In genomic region chr20:25179439-25180089, GRCh38 we compare ENCODE assay signal across 20 cellular contexts. TPM values are rescaled to one million over a fixed set of nuclear protein-coding genes. Genes with fewer than 3 reads are reported as not detected.
DNase-seq lines count a peak whose midpoint lies in the region; TF ChIP-seq lines count a peak whose summit lies in the region.
"Had no signal": no experiment of that assay in that cellular context is flagged by ENCODE, and none has a peak within 500 bp of the region (broad histone marks: within the 10 kb centered on the region; RNA-seq: fewer than 3 reads in every experiment).

No MANE protein-coding gene starts in this region.

- H3K18ac ChIP-seq in mesenchymal stem cell (ENCODE audit: low read depth in 1 of 2, low read length in 2 of 2): no peak overlapping the region

- H3K9me3 ChIP-seq in breast epithelium: no peaks in the 10 kb centered on the region
- peaks cover 7% of the 10 kb centered on the region for H3K9me3 ChIP-seq in mesenchymal stem cell (ENCODE audit: control insufficient read depth, low read length)
- H3K9me3 ChIP-seq: lower lobe of right lung, suprapubic skin had no signal

- DNase-seq in HFFc6 (no peak), breast epithelium (ENCODE audit: low spot score in 2 of 2) (no peak), mesenchymal stem cell (no peak), NCI-H345 treated with DMSO at 0.1 percent for 48 hours (lab: John Stamatoyannopoulos, UW; ENCODE audit: unreplicated experiment) (no peak), GM13976 (ENCODE audit: low spot score) (no peak), ecto neural progenitor cell (ENCODE audit: low spot score) (no peak)
- DNase-seq in activated T-helper 1 cell treated with anti-CD3 and anti-CD28 coated beads, Interleukin-12 subunit alpha, Interleukin-12 subunit beta, Interleukin-2, Interleukin-4 antibody, amounts not matched to agents 30 ng/mL and 10 ng/mL and 1 ng/mL, durations not matched to agents 14 hours and 24 hours and 36 hours (ENCODE audit: low spot score): no peak
- DNase-seq: NCI-H1436; NCI-H2081 treated with DMSO at 0.1 percent for 48 hours; stimulated activated naive B cell treated with anti-CD40 and anti-IgM and Interleukin-4, amounts not matched to agents 10 μg/mL and 1 μg/mL and 100 μg/mL, for 72 hours; T-helper 9 cell had no signal

- H3K27ac Mint-ChIP-seq in HFFc6: peak overlapping the region; percentile 67; the same call in 1 of the 2 replicates
- H3K27ac Mint-ChIP-seq in activated T-helper 1 cell treated with anti-CD3 and anti-CD28 coated beads, Interleukin-12 subunit alpha, Interleukin-12 subunit beta, Interleukin-2, Interleukin-4 antibody, amounts not matched to agents 30 ng/mL and 10 ng/mL and 1 ng/mL, durations not matched to agents 14 hours and 24 hours and 36 hours: no peak overlapping the region
- H3K27ac Mint-ChIP-seq: activated naive CD4-positive, alpha-beta T cell treated with anti-CD3 and anti-CD28 coated beads, Interleukin-2, amount 50 U/mL, for 72 hours; activated T-helper 2 cell treated with anti-CD3 and anti-CD28 coated beads, Interferon-gamma antibody, Interleukin-2, Interleukin-4, amounts not matched to agents 10 μg/mL and 5 μg/mL and 100 μg/mL, durations not matched to agents 14 hours and 24 hours and 36 hours; effector memory CD8-positive, alpha-beta T cell; stimulated activated naive B cell treated with anti-CD40 and anti-IgM and Interleukin-4, amounts not matched to agents 10 μg/mL and 1 μg/mL and 100 μg/mL, for 72 hours had no signal

- H2BK5ac ChIP-seq in mesenchymal stem cell (ENCODE audit: low read depth, low read length, poor library complexity, severe bottlenecking): no peak overlapping the region

- H2AFZ ChIP-seq in mesenchymal stem cell (ENCODE audit: low read depth, low read length): no peak overlapping the region

- no peak overlapping the region for H3K4ac ChIP-seq in mesenchymal stem cell (ENCODE audit: low read depth in 1 of 2, low read length in 2 of 2)

- H3K4me1 ChIP-seq in breast epithelium (peaks cover 0 to 21% of the 10 kb centered on the region in 2 donors), mesenchymal stem cell (ENCODE audit: control insufficient read depth, insufficient read depth, low read depth, low read length) (peaks cover 11% of the 10 kb centered on the region)

- 77% methylated on average over 12 of the region's 15 CpGs for WGBS in mesenchymal stem cell

- H3K79me1 ChIP-seq in mesenchymal stem cell (replicated peaks; ENCODE audit: low read length, poor library complexity, severe bottlenecking): no peaks in the 10 kb centered on the region

- in situ Hi-C loops in GM13976 (cut with MboI; ENCODE audit: low sequenced_read_pairs, unreplicated experiment): loop anchor here (10.0 to 25.0 kb wide), 3 partner anchors 105 to 208 kb away; partner anchors contain the start of genes ABHD12 and APMAP

- no peak for TF ChIP-seq POLR2A in breast epithelium (IDR thresholded peaks at IDR 0.05)

- H3K14ac ChIP-seq in mesenchymal stem cell (ENCODE audit: low read length in 2 of 2): no peak overlapping the region

- H4K8ac ChIP-seq in mesenchymal stem cell (ENCODE audit: low read length): no peak overlapping the region

- no peaks in the 10 kb centered on the region for H3K27me3 ChIP-seq in breast epithelium
- peaks cover 0 to 3% of the 10 kb centered on the region in 2 experiments for H3K27me3 ChIP-seq in mesenchymal stem cell (ENCODE audit: control insufficient read depth in 1 of 2, insufficient read depth in 1 of 2, low read length in 2 of 2)
- H3K27me3 ChIP-seq: suprapubic skin had no signal

- no peak overlapping the region for H2BK120ac ChIP-seq in mesenchymal stem cell (ENCODE audit: low read depth, low read length)

- peaks cover 29% of the 10 kb centered on the region for H3K27me3 Mint-ChIP-seq in HFFc6 (ENCODE audit: insufficient read depth)
- H3K27me3 Mint-ChIP-seq in activated T-helper 1 cell treated with anti-CD3 and anti-CD28 coated beads, Interleukin-12 subunit alpha, Interleukin-12 subunit beta, Interleukin-2, Interleukin-4 antibody, amounts not matched to agents 30 ng/mL and 10 ng/mL and 1 ng/mL, durations not matched to agents 14 hours and 24 hours and 36 hours (ENCODE audit: insufficient read depth): peaks cover 37% of the 10 kb centered on the region

- H3K9ac ChIP-seq in mesenchymal stem cell (ENCODE audit: low read length): peak overlapping the region; percentile 47

- no peak overlapping the region for H3K4me3 Mint-ChIP-seq in HFFc6
- no peak overlapping the region for H3K4me3 Mint-ChIP-seq in activated T-helper 1 cell treated with anti-CD3 and anti-CD28 coated beads, Interleukin-12 subunit alpha, Interleukin-12 subunit beta, Interleukin-2, Interleukin-4 antibody, amounts not matched to agents 30 ng/mL and 10 ng/mL and 1 ng/mL, durations not matched to agents 14 hours and 24 hours and 36 hours
- H3K4me3 Mint-ChIP-seq: CD8-positive, alpha-beta memory T cell; effector memory CD8-positive, alpha-beta T cell; naive thymus-derived CD8-positive, alpha-beta T cell; stimulated activated naive B cell treated with anti-CD40 and anti-IgM and Interleukin-4, amounts not matched to agents 10 μg/mL and 1 μg/mL and 100 μg/mL, for 72 hours had no signal

- TF ChIP-seq CTCF in 22Rv1 (IDR thresholded peaks at IDR 0.05): peak; percentile 65
- peak; percentile 5 for TF ChIP-seq CTCF in HFFc6 (IDR thresholded peaks at IDR 0.05)
- TF ChIP-seq CTCF in breast epithelium (IDR thresholded peaks at IDR 0.05): no peak
- no peak for TF ChIP-seq CTCF in GM13976 (IDR thresholded peaks at IDR 0.05; ENCODE audit: borderline replicate concordance, control extremely low read depth, extremely low read depth, insufficient read depth, missing control alignments)

- no peaks in the 10 kb centered on the region for H3K36me3 ChIP-seq in breast epithelium
- H3K36me3 ChIP-seq in mesenchymal stem cell (ENCODE audit: control insufficient read depth in 1 of 2, insufficient read depth in 2 of 2, low read depth in 1 of 2, low read length in 2 of 2): no peaks in the 10 kb centered on the region
- H3K36me3 ChIP-seq: lower lobe of right lung, suprapubic skin had no signal

- no peak overlapping the region for H2BK15ac ChIP-seq in mesenchymal stem cell (ENCODE audit: low read depth, poor library complexity, severe bottlenecking)

- H3K23ac ChIP-seq in mesenchymal stem cell (ENCODE audit: low read length in 2 of 2): no peak overlapping the region

- H4K91ac ChIP-seq in mesenchymal stem cell (ENCODE audit: low read length): no peak overlapping the region

- peaks cover 17% of the 10 kb centered on the region for H3K36me3 Mint-ChIP-seq in HFFc6 (ENCODE audit: low read depth)
- H3K36me3 Mint-ChIP-seq in activated T-helper 1 cell treated with anti-CD3 and anti-CD28 coated beads, Interleukin-12 subunit alpha, Interleukin-12 subunit beta, Interleukin-2, Interleukin-4 antibody, amounts not matched to agents 30 ng/mL and 10 ng/mL and 1 ng/mL, durations not matched to agents 14 hours and 24 hours and 36 hours (ENCODE audit: low read depth): peaks cover 3% of the 10 kb centered on the region

- H2BK12ac ChIP-seq in mesenchymal stem cell (ENCODE audit: low read length in 2 of 2): no peak overlapping the region

- peaks cover 26% of the 10 kb centered on the region for H3K9me3 Mint-ChIP-seq in HFFc6
- H3K9me3 Mint-ChIP-seq in activated T-helper 1 cell treated with anti-CD3 and anti-CD28 coated beads, Interleukin-12 subunit alpha, Interleukin-12 subunit beta, Interleukin-2, Interleukin-4 antibody, amounts not matched to agents 30 ng/mL and 10 ng/mL and 1 ng/mL, durations not matched to agents 14 hours and 24 hours and 36 hours: peaks cover 7% of the 10 kb centered on the region

- no peak overlapping the region for H3K27ac ChIP-seq in 22Rv1
- H3K27ac ChIP-seq in breast epithelium: peak overlapping the region; percentile 76 to 82
- H3K27ac ChIP-seq in mesenchymal stem cell (ENCODE audit: low read length, poor library complexity, severe bottlenecking): no peak overlapping the region
- H3K27ac ChIP-seq: suprapubic skin had no signal

- intact Hi-C loops in breast epithelium (cut with DNase I; ENCODE audit: low total_unique reads): no loop called here
- intact Hi-C loops in activated T-helper 1 cell treated with anti-CD3 and anti-CD28 coated beads, Interleukin-12 subunit alpha, Interleukin-12 subunit beta, Interleukin-2, Interleukin-4 antibody, amounts not matched to agents 30 ng/mL and 10 ng/mL and 1 ng/mL, durations not matched to agents 14 hours and 24 hours and 36 hours (cut with micrococcal nuclease): loop anchor here (1.0 to 2.0 kb wide), 4 partner anchors 95 to 220 kb away; no protein-coding TSS in a partner anchor

- H3K4me3 ChIP-seq in breast epithelium (no peak overlapping the region), mesenchymal stem cell (ENCODE audit: insufficient read depth in 1 of 2, low read depth in 1 of 2, low read length in 2 of 2) (no peak overlapping the region)
- H3K4me3 ChIP-seq: lower lobe of right lung, skin epidermis, suprapubic skin had no signal

- peaks cover 24% of the 10 kb centered on the region for H3K4me1 Mint-ChIP-seq in HFFc6 (ENCODE audit: low read depth)
- H3K4me1 Mint-ChIP-seq in activated T-helper 1 cell treated with anti-CD3 and anti-CD28 coated beads, Interleukin-12 subunit alpha, Interleukin-12 subunit beta, Interleukin-2, Interleukin-4 antibody, amounts not matched to agents 30 ng/mL and 10 ng/mL and 1 ng/mL, durations not matched to agents 14 hours and 24 hours and 36 hours (ENCODE audit: low read depth): no peaks in the 10 kb centered on the region
- H3K4me1 Mint-ChIP-seq: CD8-positive, alpha-beta memory T cell; stimulated activated naive B cell treated with anti-CD40 and anti-IgM and Interleukin-4, amounts not matched to agents 10 μg/mL and 1 μg/mL and 100 μg/mL, for 72 hours had no signal

- no peak overlapping the region for H2AK5ac ChIP-seq in mesenchymal stem cell (ENCODE audit: low read length, severe bottlenecking)

- H3K4me2 ChIP-seq in mesenchymal stem cell (ENCODE audit: low read length, poor library complexity, severe bottlenecking): no peak overlapping the region

RNA-seq across cellular contexts. Expression of gene ENTPD6, which starts 15.9 kb away (rescaled TPM):
- total RNA-seq in HFFc6 (2021; fragmentation: NEBNext Ultra II Directional; extraction: Animal tissue kit (Norgen Biotek cat#: 25700)): 10 to 100 TPM; 46.2 to 53.2 (median 51.6) TPM
- 10 to 100 TPM; 45.8 to 77.6 (median 71.1) TPM for total RNA-seq in breast epithelium
- 29.8 TPM for polyA plus RNA-seq in mesenchymal stem cell (2013, experiment 1 of 2)
- 27.3 TPM for polyA plus RNA-seq in mesenchymal stem cell (2013, experiment 2 of 2)
- 42.5 and 43.5 TPM in 2 replicates for total RNA-seq in activated T-helper 1 cell treated with anti-CD3 and anti-CD28 coated beads, Interleukin-12 subunit alpha, Interleukin-12 subunit beta, Interleukin-2, Interleukin-4 antibody, amounts not matched to agents 30 ng/mL and 10 ng/mL and 1 ng/mL, durations not matched to agents 14 hours and 24 hours and 36 hours

Comparison
In these comparisons a context has a peak if more than half of its experiments do, and no peak if none do; other contexts are left out.
1. H3K27ac ChIP-seq: peak in breast epithelium (2 of 2); none in 22Rv1 (single experiment) and mesenchymal stem cell (single experiment).
2. CTCF ChIP-seq: peak in 22Rv1 (single experiment) and HFFc6 (single experiment); none in breast epithelium (0 of 3) and GM13976 (single experiment).